ENCODE assay signal across 1 cellular context in the genomic region with DNA sequence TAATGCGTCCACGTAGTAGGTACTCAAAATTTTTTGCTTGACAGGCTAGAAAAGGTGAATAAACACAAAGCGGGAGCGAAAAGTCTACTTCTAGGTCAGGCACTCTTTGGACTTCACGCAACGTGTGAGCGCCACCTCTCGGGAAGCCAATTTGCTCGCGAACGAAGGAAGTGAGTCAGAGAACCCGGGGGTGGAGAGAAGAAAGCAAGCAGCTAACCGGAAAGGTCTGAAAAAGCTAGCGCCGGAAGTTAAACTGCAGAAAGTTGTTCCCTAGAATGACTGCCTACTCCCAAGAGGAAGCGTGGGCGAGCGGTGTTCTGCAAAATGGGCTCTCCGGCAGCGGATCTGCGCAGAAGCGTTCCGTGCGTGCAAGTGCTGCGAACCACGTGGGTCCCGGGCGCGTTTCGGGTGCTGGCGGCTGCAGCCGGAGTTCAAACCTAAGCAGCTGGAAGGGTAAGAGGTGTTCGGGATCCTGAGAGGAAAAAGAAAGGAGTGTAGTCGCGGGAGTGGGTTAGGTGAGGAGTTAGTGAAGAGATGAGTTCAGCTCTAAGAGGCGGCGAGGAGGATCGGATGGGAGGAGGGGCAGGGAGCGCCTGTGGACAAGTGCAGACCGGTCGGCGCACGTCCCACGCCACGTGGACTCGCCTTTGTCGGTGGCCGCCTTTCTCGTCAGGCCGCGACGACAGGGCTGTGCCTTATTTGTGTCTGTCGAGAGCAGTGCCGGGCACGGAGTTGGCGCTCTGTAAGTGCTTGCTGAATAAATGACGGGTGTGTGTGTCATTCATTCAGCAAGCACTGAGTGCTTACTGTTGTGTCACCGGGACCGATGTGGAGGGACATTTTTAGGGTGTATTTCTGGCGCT.
TF ChIP-seq lines count a peak whose summit lies in the region.

A gene (plus strand): TSS at position 350 of the 863 bp plus-strand sequence. CDS start 2,096 bp downstream, outside the sequence.

TF ChIP-seq in HepG2, 621 proteins besides CTCF, POLR2A, EP300 and RAD21 (continued from another document and continues in another):
- TF ChIP-seq, protein P1, sequence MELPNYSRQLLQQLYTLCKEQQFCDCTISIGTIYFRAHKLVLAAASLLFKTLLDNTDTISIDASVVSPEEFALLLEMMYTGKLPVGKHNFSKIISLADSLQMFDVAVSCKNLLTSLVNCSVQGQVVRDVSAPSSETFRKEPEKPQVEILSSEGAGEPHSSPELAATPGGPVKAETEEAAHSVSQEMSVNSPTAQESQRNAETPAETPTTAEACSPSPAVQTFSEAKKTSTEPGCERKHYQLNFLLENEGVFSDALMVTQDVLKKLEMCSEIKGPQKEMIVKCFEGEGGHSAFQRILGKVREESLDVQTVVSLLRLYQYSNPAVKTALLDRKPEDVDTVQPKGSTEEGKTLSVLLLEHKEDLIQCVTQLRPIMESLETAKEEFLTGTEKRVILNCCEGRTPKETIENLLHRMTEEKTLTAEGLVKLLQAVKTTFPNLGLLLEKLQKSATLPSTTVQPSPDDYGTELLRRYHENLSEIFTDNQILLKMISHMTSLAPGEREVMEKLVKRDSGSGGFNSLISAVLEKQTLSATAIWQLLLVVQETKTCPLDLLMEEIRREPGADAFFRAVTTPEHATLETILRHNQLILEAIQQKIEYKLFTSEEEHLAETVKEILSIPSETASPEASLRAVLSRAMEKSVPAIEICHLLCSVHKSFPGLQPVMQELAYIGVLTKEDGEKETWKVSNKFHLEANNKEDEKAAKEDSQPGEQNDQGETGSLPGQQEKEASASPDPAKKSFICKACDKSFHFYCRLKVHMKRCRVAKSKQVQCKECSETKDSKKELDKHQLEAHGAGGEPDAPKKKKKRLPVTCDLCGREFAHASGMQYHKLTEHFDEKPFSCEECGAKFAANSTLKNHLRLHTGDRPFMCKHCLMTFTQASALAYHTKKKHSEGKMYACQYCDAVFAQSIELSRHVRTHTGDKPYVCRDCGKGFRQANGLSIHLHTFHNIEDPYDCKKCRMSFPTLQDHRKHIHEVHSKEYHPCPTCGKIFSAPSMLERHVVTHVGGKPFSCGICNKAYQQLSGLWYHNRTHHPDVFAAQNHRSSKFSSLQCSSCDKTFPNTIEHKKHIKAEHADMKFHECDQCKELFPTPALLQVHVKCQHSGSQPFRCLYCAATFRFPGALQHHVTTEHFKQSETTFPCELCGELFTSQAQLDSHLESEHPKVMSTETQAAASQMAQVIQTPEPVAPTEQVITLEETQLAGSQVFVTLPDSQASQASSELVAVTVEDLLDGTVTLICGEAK (IDR thresholded peaks at IDR 0.05) = peak; percentile 99
- TF ChIP-seq, protein P1 (CRISPR knock-in tag; IDR thresholded peaks at IDR 0.05) = peak; percentile 92
- TF ChIP-seq MTA1 (CRISPR knock-in tag; IDR thresholded peaks at IDR 0.05; ENCODE audit: borderline replicate concordance) = peak; percentile 98
- TF ChIP-seq PAWR (CRISPR knock-in tag; IDR thresholded peaks at IDR 0.05; ENCODE audit: borderline replicate concordance) = peak; percentile 99
- peak; percentile 100 for TF ChIP-seq ASH2L (IDR thresholded peaks at IDR 0.05; ENCODE audit: insufficient read length, low read depth, low read length)
- TF ChIP-seq ZNF7 (CRISPR knock-in tag; IDR thresholded peaks at IDR 0.05) = peak; percentile 66
- peak; percentile 76 for TF ChIP-seq NFIC (IDR thresholded peaks at IDR 0.05; ENCODE audit: low read length)
- no peak for TF ChIP-seq SRSF9 (IDR thresholded peaks at IDR 0.05; ENCODE audit: borderline replicate concordance, insufficient read depth, low read depth, low read length, poor library complexity, severe bottlenecking)
- TF ChIP-seq NCOA1 (CRISPR knock-in tag; IDR thresholded peaks at IDR 0.05) = peak; percentile 88; the same call in 1 of the 2 replicates
- peak; percentile 93 for TF ChIP-seq ZNF263 (CRISPR knock-in tag; IDR thresholded peaks at IDR 0.05)
- peak; percentile 100 for TF ChIP-seq AHR (CRISPR knock-in tag; IDR thresholded peaks at IDR 0.05)
- TF ChIP-seq ZNF44 (CRISPR knock-in tag; IDR thresholded peaks at IDR 0.05) = peak; percentile 93; the same call in 1 of the 2 replicates
- TF ChIP-seq ZNF296 (CRISPR knock-in tag; conservative IDR thresholded peaks at IDR 0.05) = peak; percentile 92; the same call in 1 of the 2 replicates
- TF ChIP-seq, protein P2, sequence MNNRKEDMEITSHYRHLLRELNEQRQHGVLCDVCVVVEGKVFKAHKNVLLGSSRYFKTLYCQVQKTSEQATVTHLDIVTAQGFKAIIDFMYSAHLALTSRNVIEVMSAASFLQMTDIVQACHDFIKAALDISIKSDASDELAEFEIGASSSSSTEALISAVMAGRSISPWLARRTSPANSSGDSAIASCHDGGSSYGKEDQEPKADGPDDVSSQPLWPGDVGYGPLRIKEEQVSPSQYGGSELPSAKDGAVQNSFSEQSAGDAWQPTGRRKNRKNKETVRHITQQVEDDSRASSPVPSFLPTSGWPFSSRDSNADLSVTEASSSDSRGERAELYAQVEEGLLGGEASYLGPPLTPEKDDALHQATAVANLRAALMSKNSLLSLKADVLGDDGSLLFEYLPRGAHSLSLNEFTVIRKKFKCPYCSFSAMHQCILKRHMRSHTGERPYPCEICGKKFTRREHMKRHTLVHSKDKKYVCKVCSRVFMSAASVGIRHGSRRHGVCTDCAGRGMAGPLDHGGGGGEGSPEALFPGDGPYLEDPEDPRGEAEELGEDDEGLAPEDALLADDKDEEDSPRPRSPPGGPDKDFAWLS (CRISPR knock-in tag; IDR thresholded peaks at IDR 0.05; ENCODE audit: borderline replicate concordance) = peak; percentile 98
- 0 out of 2 replicates have a peak, but pooled peaks have one; percentile 86 for TF ChIP-seq ZNF235 (CRISPR knock-in tag; IDR thresholded peaks at IDR 0.05; ENCODE audit: borderline replicate concordance)
- TF ChIP-seq ZSCAN22 (CRISPR knock-in tag; IDR thresholded peaks at IDR 0.05) = peak; percentile 89
- peak; percentile 97; the same call in 1 of the 2 replicates for TF ChIP-seq WIZ (CRISPR knock-in tag; IDR thresholded peaks at IDR 0.05)
- TF ChIP-seq, protein P3, sequence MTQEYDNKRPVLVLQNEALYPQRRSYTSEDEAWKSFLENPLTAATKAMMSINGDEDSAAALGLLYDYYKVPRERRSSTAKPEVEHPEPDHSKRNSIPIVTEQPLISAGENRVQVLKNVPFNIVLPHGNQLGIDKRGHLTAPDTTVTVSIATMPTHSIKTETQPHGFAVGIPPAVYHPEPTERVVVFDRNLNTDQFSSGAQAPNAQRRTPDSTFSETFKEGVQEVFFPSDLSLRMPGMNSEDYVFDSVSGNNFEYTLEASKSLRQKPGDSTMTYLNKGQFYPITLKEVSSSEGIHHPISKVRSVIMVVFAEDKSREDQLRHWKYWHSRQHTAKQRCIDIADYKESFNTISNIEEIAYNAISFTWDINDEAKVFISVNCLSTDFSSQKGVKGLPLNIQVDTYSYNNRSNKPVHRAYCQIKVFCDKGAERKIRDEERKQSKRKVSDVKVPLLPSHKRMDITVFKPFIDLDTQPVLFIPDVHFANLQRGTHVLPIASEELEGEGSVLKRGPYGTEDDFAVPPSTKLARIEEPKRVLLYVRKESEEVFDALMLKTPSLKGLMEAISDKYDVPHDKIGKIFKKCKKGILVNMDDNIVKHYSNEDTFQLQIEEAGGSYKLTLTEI (CRISPR knock-in tag; conservative IDR thresholded peaks at IDR 0.05) = no peak
- TF ChIP-seq KLF13 (CRISPR knock-in tag; IDR thresholded peaks at IDR 0.05) = peak; percentile 98
- TF ChIP-seq, protein P4, sequence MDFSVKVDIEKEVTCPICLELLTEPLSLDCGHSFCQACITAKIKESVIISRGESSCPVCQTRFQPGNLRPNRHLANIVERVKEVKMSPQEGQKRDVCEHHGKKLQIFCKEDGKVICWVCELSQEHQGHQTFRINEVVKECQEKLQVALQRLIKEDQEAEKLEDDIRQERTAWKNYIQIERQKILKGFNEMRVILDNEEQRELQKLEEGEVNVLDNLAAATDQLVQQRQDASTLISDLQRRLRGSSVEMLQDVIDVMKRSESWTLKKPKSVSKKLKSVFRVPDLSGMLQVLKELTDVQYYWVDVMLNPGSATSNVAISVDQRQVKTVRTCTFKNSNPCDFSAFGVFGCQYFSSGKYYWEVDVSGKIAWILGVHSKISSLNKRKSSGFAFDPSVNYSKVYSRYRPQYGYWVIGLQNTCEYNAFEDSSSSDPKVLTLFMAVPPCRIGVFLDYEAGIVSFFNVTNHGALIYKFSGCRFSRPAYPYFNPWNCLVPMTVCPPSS (IDR thresholded peaks at IDR 0.05) = no peak
- peak; percentile 83; the same call in 1 of the 2 replicates for TF ChIP-seq NR2F2 (IDR thresholded peaks at IDR 0.05; ENCODE audit: borderline replicate concordance, low read depth)
- no peak for TF ChIP-seq MBNL3 (CRISPR knock-in tag; conservative IDR thresholded peaks at IDR 0.05)
- TF ChIP-seq, protein P5, sequence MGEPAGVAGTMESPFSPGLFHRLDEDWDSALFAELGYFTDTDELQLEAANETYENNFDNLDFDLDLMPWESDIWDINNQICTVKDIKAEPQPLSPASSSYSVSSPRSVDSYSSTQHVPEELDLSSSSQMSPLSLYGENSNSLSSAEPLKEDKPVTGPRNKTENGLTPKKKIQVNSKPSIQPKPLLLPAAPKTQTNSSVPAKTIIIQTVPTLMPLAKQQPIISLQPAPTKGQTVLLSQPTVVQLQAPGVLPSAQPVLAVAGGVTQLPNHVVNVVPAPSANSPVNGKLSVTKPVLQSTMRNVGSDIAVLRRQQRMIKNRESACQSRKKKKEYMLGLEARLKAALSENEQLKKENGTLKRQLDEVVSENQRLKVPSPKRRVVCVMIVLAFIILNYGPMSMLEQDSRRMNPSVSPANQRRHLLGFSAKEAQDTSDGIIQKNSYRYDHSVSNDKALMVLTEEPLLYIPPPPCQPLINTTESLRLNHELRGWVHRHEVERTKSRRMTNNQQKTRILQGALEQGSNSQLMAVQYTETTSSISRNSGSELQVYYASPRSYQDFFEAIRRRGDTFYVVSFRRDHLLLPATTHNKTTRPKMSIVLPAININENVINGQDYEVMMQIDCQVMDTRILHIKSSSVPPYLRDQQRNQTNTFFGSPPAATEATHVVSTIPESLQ (CRISPR knock-in tag; conservative IDR thresholded peaks at IDR 0.05) = peak; percentile 97
- TF ChIP-seq, protein P6, sequence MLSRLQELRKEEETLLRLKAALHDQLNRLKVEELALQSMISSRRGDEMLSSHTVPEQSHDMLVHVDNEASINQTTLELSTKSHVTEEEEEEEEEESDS (CRISPR knock-in tag; IDR thresholded peaks at IDR 0.05; ENCODE audit: borderline replicate concordance) = no peak
- peak; percentile 91 for TF ChIP-seq HCFC1 (IDR thresholded peaks at IDR 0.05; ENCODE audit: low read depth, low read length)
- TF ChIP-seq ZNF101 (CRISPR knock-in tag; IDR thresholded peaks at IDR 0.05; ENCODE audit: borderline replicate concordance, low read depth) = peak; percentile 97; the same call in 1 of the 2 replicates
- peak; percentile 88 for TF ChIP-seq ZBTB20 (CRISPR knock-in tag; IDR thresholded peaks at IDR 0.05; ENCODE audit: borderline replicate concordance, low read depth)
- TF ChIP-seq, protein P7, sequence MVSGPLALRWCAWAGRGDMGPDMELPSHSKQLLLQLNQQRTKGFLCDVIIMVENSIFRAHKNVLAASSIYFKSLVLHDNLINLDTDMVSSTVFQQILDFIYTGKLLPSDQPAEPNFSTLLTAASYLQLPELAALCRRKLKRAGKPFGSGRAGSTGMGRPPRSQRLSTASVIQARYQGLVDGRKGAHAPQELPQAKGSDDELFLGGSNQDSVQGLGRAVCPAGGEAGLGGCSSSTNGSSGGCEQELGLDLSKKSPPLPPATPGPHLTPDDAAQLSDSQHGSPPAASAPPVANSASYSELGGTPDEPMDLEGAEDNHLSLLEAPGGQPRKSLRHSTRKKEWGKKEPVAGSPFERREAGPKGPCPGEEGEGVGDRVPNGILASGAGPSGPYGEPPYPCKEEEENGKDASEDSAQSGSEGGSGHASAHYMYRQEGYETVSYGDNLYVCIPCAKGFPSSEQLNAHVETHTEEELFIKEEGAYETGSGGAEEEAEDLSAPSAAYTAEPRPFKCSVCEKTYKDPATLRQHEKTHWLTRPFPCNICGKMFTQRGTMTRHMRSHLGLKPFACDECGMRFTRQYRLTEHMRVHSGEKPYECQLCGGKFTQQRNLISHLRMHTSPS (CRISPR knock-in tag; IDR thresholded peaks at IDR 0.05; ENCODE audit: low read depth) = peak; percentile 78
- peak; percentile 97; the same call in 1 of the 2 replicates for TF ChIP-seq MAF1 (CRISPR knock-in tag; IDR thresholded peaks at IDR 0.05; ENCODE audit: borderline replicate concordance)
- TF ChIP-seq FOXK2 (IDR thresholded peaks at IDR 0.05) = peak; percentile 90
- peak; percentile 100 for TF ChIP-seq XRCC5 (optimal IDR thresholded peaks at IDR 0.05; ENCODE audit: low read length)
- TF ChIP-seq, protein P8, sequence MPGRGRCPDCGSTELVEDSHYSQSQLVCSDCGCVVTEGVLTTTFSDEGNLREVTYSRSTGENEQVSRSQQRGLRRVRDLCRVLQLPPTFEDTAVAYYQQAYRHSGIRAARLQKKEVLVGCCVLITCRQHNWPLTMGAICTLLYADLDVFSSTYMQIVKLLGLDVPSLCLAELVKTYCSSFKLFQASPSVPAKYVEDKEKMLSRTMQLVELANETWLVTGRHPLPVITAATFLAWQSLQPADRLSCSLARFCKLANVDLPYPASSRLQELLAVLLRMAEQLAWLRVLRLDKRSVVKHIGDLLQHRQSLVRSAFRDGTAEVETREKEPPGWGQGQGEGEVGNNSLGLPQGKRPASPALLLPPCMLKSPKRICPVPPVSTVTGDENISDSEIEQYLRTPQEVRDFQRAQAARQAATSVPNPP (CRISPR knock-in tag; IDR thresholded peaks at IDR 0.05) = peak; percentile 87
